Comparison of ENCODE assay signal across 8 cellular contexts in genomic region chr10:62806246-62806645, GRCh38. TPM values are rescaled to one million over a fixed set of nuclear protein-coding genes. Genes with fewer than 3 reads are reported as not detected.
DNase-seq lines count a peak whose midpoint lies in the region; ATAC-seq, FAIRE-seq and TF ChIP-seq lines count a peak whose summit lies in the region.

No MANE protein-coding gene starts in this region.

- peak overlapping the region in 1 of 2 donors; percentile 86 for H3K9ac ChIP-seq in duodenal mucosa (ENCODE audit: low read depth in 1 of 2, low read length in 2 of 2)
- peak overlapping the region; percentile 8 for H3K9ac ChIP-seq in neural progenitor cell

- H3K27ac Mint-ChIP-seq in neural progenitor cell: no peak overlapping the region

- peaks cover 18% of the 10 kb centered on the region for H3F3A ChIP-seq in neural progenitor cell (ENCODE audit: low read depth)

- in situ Hi-C loops in Caki2 (cut with HindIII; ENCODE audit: low pct_unique_long_range_greater_than_20kb, low sequenced_read_pairs): loop anchor here (25.0 kb wide), 1 partner anchor 194 kb away; no protein-coding TSS in a partner anchor

- ATAC-seq in HG03521 (IDR thresholded peaks at IDR 0.05; ENCODE audit: unreplicated experiment) (no peak), GM21723 (IDR thresholded peaks at IDR 0.05; ENCODE audit: unreplicated experiment) (no peak)

- peak overlapping the region; percentile 92 for H3K4me3 Mint-ChIP-seq in neural progenitor cell

- peak; percentile 18 for DNase-seq in Caki2 (ENCODE audit: low read depth)
- no peak for DNase-seq in NB4 (ENCODE audit: low read depth)
- DNase-seq in neural progenitor cell (ENCODE audit: low spot score): no peak
- DNase-seq in mesenteric fat pad (ENCODE audit: low spot score): no peak
- no peak for DNase-seq in HTR-8/SVneo (ENCODE audit: insufficient read length, low spot score)

- H3K9me3 ChIP-seq in duodenal mucosa (ENCODE audit: control insufficient read depth in 1 of 2, low read length in 2 of 2) (no peaks in the 10 kb centered on the region), neural progenitor cell (ENCODE audit: low read depth) (no peaks in the 10 kb centered on the region)

- H3K36me3 Mint-ChIP-seq in neural progenitor cell: peaks cover 5% of the 10 kb centered on the region

- H3K27me3 ChIP-seq in duodenal mucosa (ENCODE audit: control insufficient read depth in 1 of 2, insufficient read depth in 2 of 2, low read length in 2 of 2) (no peaks in the 10 kb centered on the region), neural progenitor cell (peaks cover under 1% of the 10 kb centered on the region)

- H3K4me3 ChIP-seq in NB4 (ENCODE audit: low read depth, low read length) (peak overlapping the region; percentile 76), duodenal mucosa (ENCODE audit: low read depth in 1 of 2, low read length in 2 of 2) (peak overlapping the region; percentile 91 to 99), neural progenitor cell (peak overlapping the region; percentile 76)

- no peak for FAIRE-seq in HTR-8/SVneo (lab: Jason Lieb, UNC)

- H3K4me1 Mint-ChIP-seq in neural progenitor cell: peaks cover 37% of the 10 kb centered on the region

- H3K36me3 ChIP-seq in duodenal mucosa (ENCODE audit: control insufficient read depth in 1 of 2, insufficient read depth in 2 of 2, low read length in 2 of 2): no peaks in the 10 kb centered on the region
- no peaks in the 10 kb centered on the region for H3K36me3 ChIP-seq in neural progenitor cell

- H4K20me1 ChIP-seq in neural progenitor cell (ENCODE audit: low read depth): peaks cover 58% of the 10 kb centered on the region

- peak overlapping the region; percentile 90 for H3K4me2 ChIP-seq in neural progenitor cell

- no peaks in the 10 kb centered on the region for H3K27me3 Mint-ChIP-seq in neural progenitor cell (ENCODE audit: insufficient read depth, low read depth)

- TF ChIP-seq CTCF in NB4 (IDR thresholded peaks at IDR 0.05; ENCODE audit: low read depth, low read length): no peak
- TF ChIP-seq CTCF in neural progenitor cell (IDR thresholded peaks at IDR 0.05): no peak

- peaks cover 48% of the 10 kb centered on the region for H3K79me2 ChIP-seq in neural progenitor cell (ENCODE audit: low read depth)

- H3K27ac ChIP-seq in duodenal mucosa (ENCODE audit: low read depth, low read length): no peak overlapping the region
- no peak overlapping the region for H3K27ac ChIP-seq in neural progenitor cell

- H2AFZ ChIP-seq in neural progenitor cell (replicated peaks): no peak overlapping the region

- H3K4me1 ChIP-seq in duodenal mucosa (ENCODE audit: control insufficient read depth in 1 of 2, insufficient read depth in 2 of 2, low read length in 2 of 2) (peaks cover 17 to 22% of the 10 kb centered on the region in 2 donors), neural progenitor cell (peaks cover 21% of the 10 kb centered on the region)

- no peaks in the 10 kb centered on the region for H3K9me3 Mint-ChIP-seq in neural progenitor cell

- TF ChIP-seq POLR2A in NB4 (IDR thresholded peaks at IDR 0.05; ENCODE audit: extremely low read depth, insufficient read length): no peak

RNA-seq across cellular contexts. Expression of gene ADO, which starts 1.7 kb away (rescaled TPM):
- 48.4 and 50.6 TPM in 2 replicates for total RNA-seq in Caki2 (2014; rRNA removed; shearing (Covaris generic); ENCODE audit: low replicate concordance)
- total RNA-seq in neural progenitor cell (ENCODE audit: low replicate concordance) (28.1 and 36.2 TPM in 2 replicates), mesenteric fat pad (18.5 TPM)

RNA-seq across cellular contexts. Expression of gene EGR2, which starts 9.9 kb away (rescaled TPM):
- 0.03 TPM in 1 of 2 replicates, not detected in the other for total RNA-seq in Caki2 (2014; rRNA removed; shearing (Covaris generic); ENCODE audit: low replicate concordance)
- 5.0 and 6.5 TPM in 2 replicates for total RNA-seq in neural progenitor cell (ENCODE audit: low replicate concordance)
- total RNA-seq in mesenteric fat pad: 21.1 TPM
